14 cellular contexts compared by ENCODE assay signal in genomic region chr10:7481382-7481765, GRCh38.
DNase-seq lines count a peak whose midpoint lies in the region; ATAC-seq, FAIRE-seq and TF ChIP-seq lines count a peak whose summit lies in the region.
"Had no signal": no experiment of that assay in that cellular context is flagged by ENCODE, and none has a peak within 500 bp of the region (broad histone marks: within the 10 kb centered on the region; RNA-seq: fewer than 3 reads in every experiment).

No MANE protein-coding gene starts in this region.

- DNase-seq in HepG2 (ENCODE audit: low spot score) (no peak), right lobe of liver (no peak), NCI-H774 (lab: John Stamatoyannopoulos, UW) (no peak), anterior cingulate cortex (lab: John Stamatoyannopoulos, UW) (no peak), cerebellar cortex (ENCODE audit: low spot score) (no peak), testis (no peak)
- no peak for DNase-seq in activated CD8-positive, alpha-beta T cell treated with anti-CD3 and anti-CD28 coated beads for 36 hours
- DNase-seq: stimulated activated naive CD4-positive, alpha-beta T cell treated with Interleukin-2 at 50 U/mL for 16 hours; T1000; uterus had no signal

- no peak for TF ChIP-seq RAD21 in HepG2 (CRISPR knock-in tag; IDR thresholded peaks at IDR 0.05)

- H3K36me3 Mint-ChIP-seq in activated CD8-positive, alpha-beta T cell treated with anti-CD3 and anti-CD28 coated beads for 36 hours (ENCODE audit: low read depth), result peaks cover 4% of the 10 kb centered on the region

- H3K9me3 ChIP-seq in HepG2 (ENCODE audit: low read length), result no peaks in the 10 kb centered on the region
- H3K9me3 ChIP-seq in right lobe of liver, result no peaks in the 10 kb centered on the region
- H3K9me3 ChIP-seq in testis, result no peaks in the 10 kb centered on the region
- H3K9me3 ChIP-seq: uterus had no signal

- no peak overlapping the region for H3K4me2 ChIP-seq in HepG2 (ENCODE audit: low read depth, low read length)

- TF ChIP-seq CTCF in HepG2 (CRISPR knock-in tag; IDR thresholded peaks at IDR 0.05) (no peak), right lobe of liver (IDR thresholded peaks at IDR 0.05) (no peak), testis (IDR thresholded peaks at IDR 0.05) (no peak)
- TF ChIP-seq CTCF in activated CD8-positive, alpha-beta T cell treated with anti-CD3 and anti-CD28 coated beads for 36 hours (IDR thresholded peaks at IDR 0.05), result no peak

- no peak for TF ChIP-seq EP300 in HepG2 (IDR thresholded peaks at IDR 0.05; ENCODE audit: low read depth in 2 of 2, low read length in 2 of 2)
- no peak for TF ChIP-seq EP300 in HepG2 (CRISPR knock-in tag; IDR thresholded peaks at IDR 0.05; ENCODE audit: borderline replicate concordance)

- H3K36me3 ChIP-seq in HepG2 (replicated peaks in 1 of 2; ENCODE audit: control insufficient read depth in 1 of 2, insufficient read depth in 2 of 2, low read length in 2 of 2), result no peaks in the 10 kb centered on the region
- H3K36me3 ChIP-seq in right lobe of liver, result no peaks in the 10 kb centered on the region
- H3K36me3 ChIP-seq in testis (ENCODE audit: low read depth, missing control alignments), result no peaks in the 10 kb centered on the region
- H3K36me3 ChIP-seq: uterus had no signal

- peak overlapping the region; percentile 10 for H3K27ac Mint-ChIP-seq in activated CD8-positive, alpha-beta T cell treated with anti-CD3 and anti-CD28 coated beads for 36 hours
- H3K27ac Mint-ChIP-seq: progenitor cell of endocrine pancreas had no signal

- H2AFZ ChIP-seq in HepG2 (ENCODE audit: low read length), result no peak overlapping the region

- ATAC-seq in HepG2 (no peak), right lobe of liver (no peak)
- ATAC-seq in activated CD8-positive, alpha-beta T cell treated with anti-CD3 and anti-CD28 coated beads for 36 hours, result no peak

- POLR2A ChIA-PET in HepG2 (lab: Yijun Ruan, JAX), result no interaction called here
- POLR2A ChIA-PET in activated CD8-positive, alpha-beta T cell treated with anti-CD3 and anti-CD28 coated beads for 36 hours (lab: Charles Lee), result no interaction called here

- in situ Hi-C loops in HepG2 (cut with HindIII; ENCODE audit: extremely low pct_ligation_motif_present, low pct_unique_long_range_greater_than_20kb), result no loop called here

- no TSS peak for BruUV-seq in HepG2 (replicated peaks; lab: Mats Ljungman, UMichigan)

- intact Hi-C loops in HepG2 (cut with micrococcal nuclease; ENCODE audit: unreplicated experiment), result no loop called here
- intact Hi-C loops in right lobe of liver (cut with DNase I), result no loop called here
- intact Hi-C loops in activated CD8-positive, alpha-beta T cell treated with anti-CD3 and anti-CD28 coated beads for 36 hours (cut with micrococcal nuclease), result no loop called here
- intact Hi-C loops in testis (cut with DNase I; ENCODE audit: low total_unique reads), result no loop called here

- no peaks in the 10 kb centered on the region for H3K27me3 Mint-ChIP-seq in activated CD8-positive, alpha-beta T cell treated with anti-CD3 and anti-CD28 coated beads for 36 hours

- no peaks in the 10 kb centered on the region for H3K79me2 ChIP-seq in HepG2 (ENCODE audit: insufficient read depth, low read length)

- H3K27me3 ChIP-seq in HepG2 (ENCODE audit: control insufficient read depth in 1 of 2, insufficient read depth in 2 of 2, low read length in 2 of 2) (peaks cover 0 to 34% of the 10 kb centered on the region in 2 experiments; a peak in 2 of 5 replicates), right lobe of liver (no peaks in the 10 kb centered on the region), layer of hippocampus (ENCODE audit: control insufficient read depth, insufficient read depth, low read length) (no peaks in the 10 kb centered on the region), testis (no peaks in the 10 kb centered on the region)
- H3K27me3 ChIP-seq: uterus had no signal

- H3K9me3 Mint-ChIP-seq in activated CD8-positive, alpha-beta T cell treated with anti-CD3 and anti-CD28 coated beads for 36 hours, result peaks cover 6% of the 10 kb centered on the region
- H3K9me3 Mint-ChIP-seq: activated T-helper 2 cell treated with anti-CD3 and anti-CD28 coated beads, Interferon-gamma antibody, Interleukin-2, Interleukin-4, amounts not matched to agents 10 μg/mL and 5 μg/mL and 100 μg/mL, durations not matched to agents 14 hours and 24 hours and 36 hours had no signal

- no peaks in the 10 kb centered on the region for H3K4me1 ChIP-seq in HepG2 (ENCODE audit: insufficient read depth, low read length)
- peaks cover 0 to 9% (median 0%) of the 10 kb centered on the region in 4 donors for H3K4me1 ChIP-seq in right lobe of liver
- H3K4me1 ChIP-seq in testis, result no peaks in the 10 kb centered on the region
- H3K4me1 ChIP-seq: uterus had no signal

- CTCF ChIA-PET in HepG2 (lab: Yijun Ruan, JAX; ENCODE audit: low intra/inter-chr PET ratio, low total read pairs), result no interaction called here
- CTCF ChIA-PET in activated CD8-positive, alpha-beta T cell treated with anti-CD3 and anti-CD28 coated beads for 36 hours (lab: Charles Lee), result no interaction called here

- H3K4me1 Mint-ChIP-seq in activated CD8-positive, alpha-beta T cell treated with anti-CD3 and anti-CD28 coated beads for 36 hours (ENCODE audit: low read depth), result peaks cover 75% of the 10 kb centered on the region

- H3K4me3 ChIP-seq in HepG2 (replicated peaks in 1 of 3; ENCODE audit: insufficient read depth in 1 of 3, low read depth in 2 of 3, low read length in 3 of 3) (no peak overlapping the region), right lobe of liver (no peak overlapping the region), testis (no peak overlapping the region)
- H3K4me3 ChIP-seq: uterus had no signal

- no peak for FAIRE-seq in HepG2 (lab: Jason Lieb, UNC)

- H3K4me3 Mint-ChIP-seq in activated CD8-positive, alpha-beta T cell treated with anti-CD3 and anti-CD28 coated beads for 36 hours, result no peak overlapping the region

- H3K9ac ChIP-seq in HepG2 (ENCODE audit: insufficient read depth, low read depth, low read length), result no peak overlapping the region

- TF ChIP-seq POLR2A in HepG2 (IDR thresholded peaks at IDR 0.05; ENCODE audit: insufficient read depth in 1 of 2, low read depth in 2 of 2, low read length in 2 of 2) (no peak), right lobe of liver (IDR thresholded peaks at IDR 0.05) (no peak), testis (IDR thresholded peaks at IDR 0.05) (no peak)

- 38% methylated on average over 5 of the region's 5 CpGs for WGBS in HepG2 (ENCODE audit: low lambda C conversion rate)
- WGBS in right lobe of liver (ENCODE audit: insufficient coverage, low coverage, low lambda C conversion rate, missing lambda C conversion rate), result 47% methylated on average over 5 of the region's 5 CpGs
- WGBS in testis, 2 donors, result 71 to 72% methylated on average over 5 of the region's 5 CpGs

- H4K20me1 ChIP-seq in HepG2 (ENCODE audit: insufficient read depth, low read length), result no peaks in the 10 kb centered on the region

- H3K27ac ChIP-seq in HepG2 (ENCODE audit: extremely low read length, insufficient read depth, low read length), result no peak overlapping the region
- H3K27ac ChIP-seq in right lobe of liver, result no peak overlapping the region
- H3K27ac ChIP-seq in layer of hippocampus (ENCODE audit: low read depth, low read length), result peak overlapping the region; percentile 27
- H3K27ac ChIP-seq in testis, result no peak overlapping the region
- H3K27ac ChIP-seq: RWPE1, uterus had no signal

TF ChIP-seq in HepG2, 621 proteins besides CTCF, POLR2A, EP300 and RAD21:
- TF ChIP-seq ZNF335 (CRISPR knock-in tag; IDR thresholded peaks at IDR 0.05), result no peak
- peak; percentile 38 for TF ChIP-seq CREB1 (IDR thresholded peaks at IDR 0.05)
- TF ChIP-seq CREB1 (CRISPR knock-in tag; IDR thresholded peaks at IDR 0.05), result no peak
- peak; percentile 45; the same call in 1 of the 2 replicates for TF ChIP-seq ATF7 (IDR thresholded peaks at IDR 0.05)
- no peak for TF ChIP-seq ATF7 (CRISPR knock-in tag; IDR thresholded peaks at IDR 0.05)
- TF ChIP-seq CENPT (CRISPR knock-in tag; IDR thresholded peaks at IDR 0.05; ENCODE audit: low read depth), result no peak
